18 cellular contexts compared by ENCODE assay signal in the genomic region with DNA sequence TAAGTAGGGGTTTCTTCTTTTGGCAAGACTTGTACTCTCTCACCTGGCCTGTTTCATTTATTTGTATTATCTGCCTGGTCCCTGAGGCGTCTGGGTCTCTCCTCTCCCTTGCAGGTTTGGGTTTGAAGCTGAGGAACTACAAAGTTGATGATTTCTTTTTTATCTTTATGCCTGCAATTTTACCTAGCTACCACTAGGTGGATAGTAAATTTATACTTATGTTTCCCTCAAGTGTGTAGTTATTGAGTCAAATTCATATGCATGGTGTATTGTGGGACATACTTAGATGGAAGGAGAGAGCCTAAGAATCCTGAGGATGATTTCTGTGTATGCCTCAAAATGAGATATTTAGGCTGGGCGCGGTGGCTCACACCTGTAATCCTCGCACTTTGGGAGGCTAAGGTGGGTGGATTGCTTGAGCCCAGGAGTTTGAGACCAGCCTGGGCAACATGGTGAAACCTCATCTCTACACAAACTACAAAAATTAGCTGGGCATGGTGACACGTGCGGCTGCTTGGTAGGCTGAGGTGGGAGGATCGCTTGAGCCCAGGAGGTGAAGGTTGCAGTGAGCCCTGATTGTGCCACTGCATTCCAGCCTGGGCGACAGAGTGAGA. TPM values are rescaled to one million over a fixed set of nuclear protein-coding genes. Genes with fewer than 3 reads are reported as not detected.
DNase-seq lines count a peak whose midpoint lies in the region; ATAC-seq and TF ChIP-seq lines count a peak whose summit lies in the region.
"Had no signal": no experiment of that assay in that cellular context is flagged by ENCODE, and none has a peak within 500 bp of the region (broad histone marks: within the 10 kb centered on the region; RNA-seq: fewer than 3 reads in every experiment).

No MANE protein-coding gene starts in this region.

- no peaks in the 10 kb centered on the region for H3K9me3 ChIP-seq in A673 (ENCODE audit: low read depth, low read length, poor library complexity, severe bottlenecking)
- H3K9me3 ChIP-seq: BLaER1 treated with 17β-estradiol and CSF1 and Interleukin-3, amounts not matched to agents 10 nM and 100 nM; upper lobe of left lung had no signal

- no peaks in the 10 kb centered on the region for H3K9me3 Mint-ChIP-seq in activated naive CD8-positive, alpha-beta T cell treated with anti-CD3 and anti-CD28 coated beads, Interleukin-2, amount 50 U/mL, for 24 hours

- no peaks in the 10 kb centered on the region for H3K36me3 Mint-ChIP-seq in activated naive CD8-positive, alpha-beta T cell treated with anti-CD3 and anti-CD28 coated beads, Interleukin-2, amount 50 U/mL, for 24 hours (ENCODE audit: low read depth)
- H3K36me3 Mint-ChIP-seq: activated naive CD8-positive, alpha-beta T cell treated with anti-CD3 and anti-CD28 coated beads, Interleukin-2, amount 10 ng/mL, durations not matched to agents 7 days and 5 days had no signal

- H3K36me3 ChIP-seq in A673 (ENCODE audit: insufficient read depth, low read length, poor library complexity, severe bottlenecking) = peaks cover 21% of the 10 kb centered on the region
- H3K36me3 ChIP-seq in H7 (replicated peaks; ENCODE audit: control insufficient read depth, insufficient read depth, low read length) = peaks cover 8% of the 10 kb centered on the region

- peaks cover 6% of the 10 kb centered on the region for H3K4me1 ChIP-seq in A673 (ENCODE audit: insufficient read depth, low read length, poor library complexity, severe bottlenecking)

- DNase-seq in A673 (ENCODE audit: low spot score) = no peak
- peak; percentile 28 for DNase-seq in islet precursor cell
- no peak for DNase-seq in dermis blood vessel endothelial cell
- no peak for DNase-seq in activated naive CD8-positive, alpha-beta T cell treated with anti-CD3 and anti-CD28 coated beads, Interleukin-2, amount 50 U/mL, for 24 hours
- DNase-seq in H7 = no peak
- DNase-seq: activated naive CD8-positive, alpha-beta T cell treated with anti-CD3 and anti-CD28 coated beads, Interleukin-2, amount 10 ng/mL, durations not matched to agents 7 days and 5 days; effector CD4-positive, alpha-beta T cell; GF-D8; midbrain; NCI-H1436; NK-92 treated with Interleukin-12 subunit alpha and Interleukin-12 subunit beta, amount 100 ng/mL, for 24 hours; upper lobe of left lung had no signal

- no peak overlapping the region for H3K27ac Mint-ChIP-seq in activated naive CD8-positive, alpha-beta T cell treated with anti-CD3 and anti-CD28 coated beads, Interleukin-2, amount 50 U/mL, for 24 hours
- H3K27ac Mint-ChIP-seq: activated naive CD8-positive, alpha-beta T cell treated with anti-CD3 and anti-CD28 coated beads, Interleukin-2, amount 10 ng/mL, durations not matched to agents 7 days and 5 days had no signal

- H3K4me1 Mint-ChIP-seq in activated naive CD8-positive, alpha-beta T cell treated with anti-CD3 and anti-CD28 coated beads, Interleukin-2, amount 50 U/mL, for 24 hours = peaks cover 3% of the 10 kb centered on the region
- H3K4me1 Mint-ChIP-seq: activated naive CD8-positive, alpha-beta T cell treated with anti-CD3 and anti-CD28 coated beads, Interleukin-2, amount 10 ng/mL, durations not matched to agents 7 days and 5 days had no signal

- no peak for ATAC-seq in HG02840 (IDR thresholded peaks at IDR 0.05; ENCODE audit: low FRiP score, unreplicated experiment)
- no peak for ATAC-seq in activated naive CD8-positive, alpha-beta T cell treated with anti-CD3 and anti-CD28 coated beads, Interleukin-2, amount 50 U/mL, for 24 hours
- ATAC-seq: sciatic nerve had no signal

- TF ChIP-seq CTCF in A673 (conservative IDR thresholded peaks at IDR 0.05; ENCODE audit: low read depth, low read length) (peak; percentile 38), GM12874 (IDR thresholded peaks at IDR 0.05; ENCODE audit: insufficient read depth, low read depth, low read length) (0 out of 2 replicates have a peak, but pooled peaks have one; percentile 17), VCaP (conservative IDR thresholded peaks at IDR 0.05) (peak; percentile 50)

- no peaks in the 10 kb centered on the region for H3K27me3 ChIP-seq in A673 (replicated peaks; ENCODE audit: insufficient read depth, low read depth, low read length, poor library complexity)
- no peaks in the 10 kb centered on the region for H3K27me3 ChIP-seq in H7 (ENCODE audit: control insufficient read depth, insufficient read depth, low read length)
- H3K27me3 ChIP-seq: BLaER1 treated with 17β-estradiol and CSF1 and Interleukin-3, amounts not matched to agents 10 nM and 100 nM; upper lobe of left lung had no signal

- no TSS peak for BruUV-seq in A673 (replicated peaks; lab: Mats Ljungman, UMichigan)

- no peak overlapping the region for H3K27ac ChIP-seq in A673 (ENCODE audit: low read depth, low read length, poor library complexity, severe bottlenecking)
- no peak overlapping the region for H3K27ac ChIP-seq in VCaP
- H3K27ac ChIP-seq: BLaER1 treated with 17β-estradiol and CSF1 and Interleukin-3, amounts not matched to agents 10 nM and 100 nM had no signal

- H3K4me3 ChIP-seq in A673 (ENCODE audit: low read depth, low read length, poor library complexity, severe bottlenecking) (no peak overlapping the region), H7 (ENCODE audit: insufficient read depth, low read depth, low read length) (no peak overlapping the region)
- H3K4me3 ChIP-seq: BLaER1 treated with 17β-estradiol and CSF1 and Interleukin-3, amounts not matched to agents 10 nM and 100 nM; upper lobe of left lung had no signal

- CTCF ChIA-PET in A673 (lab: Charles Lee) = no interaction called here

- intact Hi-C loops in A673 (cut with micrococcal nuclease; ENCODE audit: unreplicated experiment) = no loop called here

- POLR2A ChIA-PET in A673 (lab: Charles Lee; ENCODE audit: low non-redundant PET) = no interaction called here

- H3K27me3 Mint-ChIP-seq in activated naive CD8-positive, alpha-beta T cell treated with anti-CD3 and anti-CD28 coated beads, Interleukin-2, amount 50 U/mL, for 24 hours = peaks cover 5% of the 10 kb centered on the region

- no peak overlapping the region for H3K4me3 Mint-ChIP-seq in activated naive CD8-positive, alpha-beta T cell treated with anti-CD3 and anti-CD28 coated beads, Interleukin-2, amount 50 U/mL, for 24 hours
- H3K4me3 Mint-ChIP-seq: activated naive CD8-positive, alpha-beta T cell treated with anti-CD3 and anti-CD28 coated beads, Interleukin-2, amount 10 ng/mL, durations not matched to agents 7 days and 5 days had no signal

RNA-seq across cellular contexts. Expression of gene TMEM98, which starts 13.6 kb away (rescaled TPM):
- total RNA-seq in A673 (2021) (67.6 and 75.0 TPM in 2 replicates), dermis blood vessel endothelial cell (36.2 and 42.4 TPM in 2 replicates)
- 59.8 and 76.5 TPM in 2 replicates for total RNA-seq in H7 (2014; rRNA removed; shearing (Covaris generic))
- total RNA-seq: activated naive CD8-positive, alpha-beta T cell treated with anti-CD3 and anti-CD28 coated beads, Interleukin-2, amount 10 ng/mL, durations not matched to agents 7 days and 5 days had no signal

RNA-seq across cellular contexts. Expression of gene SPACA3, which starts 50.1 kb away (rescaled TPM):
- total RNA-seq in A673 (2021) (not detected in 2 replicates), dermis blood vessel endothelial cell (not detected in 2 replicates)
- not detected in 2 replicates for total RNA-seq in H7 (2014; rRNA removed; shearing (Covaris generic))
- total RNA-seq: activated naive CD8-positive, alpha-beta T cell treated with anti-CD3 and anti-CD28 coated beads, Interleukin-2, amount 10 ng/mL, durations not matched to agents 7 days and 5 days; HT-29; upper lobe of left lung had no signal
